In the genomic region with DNA sequence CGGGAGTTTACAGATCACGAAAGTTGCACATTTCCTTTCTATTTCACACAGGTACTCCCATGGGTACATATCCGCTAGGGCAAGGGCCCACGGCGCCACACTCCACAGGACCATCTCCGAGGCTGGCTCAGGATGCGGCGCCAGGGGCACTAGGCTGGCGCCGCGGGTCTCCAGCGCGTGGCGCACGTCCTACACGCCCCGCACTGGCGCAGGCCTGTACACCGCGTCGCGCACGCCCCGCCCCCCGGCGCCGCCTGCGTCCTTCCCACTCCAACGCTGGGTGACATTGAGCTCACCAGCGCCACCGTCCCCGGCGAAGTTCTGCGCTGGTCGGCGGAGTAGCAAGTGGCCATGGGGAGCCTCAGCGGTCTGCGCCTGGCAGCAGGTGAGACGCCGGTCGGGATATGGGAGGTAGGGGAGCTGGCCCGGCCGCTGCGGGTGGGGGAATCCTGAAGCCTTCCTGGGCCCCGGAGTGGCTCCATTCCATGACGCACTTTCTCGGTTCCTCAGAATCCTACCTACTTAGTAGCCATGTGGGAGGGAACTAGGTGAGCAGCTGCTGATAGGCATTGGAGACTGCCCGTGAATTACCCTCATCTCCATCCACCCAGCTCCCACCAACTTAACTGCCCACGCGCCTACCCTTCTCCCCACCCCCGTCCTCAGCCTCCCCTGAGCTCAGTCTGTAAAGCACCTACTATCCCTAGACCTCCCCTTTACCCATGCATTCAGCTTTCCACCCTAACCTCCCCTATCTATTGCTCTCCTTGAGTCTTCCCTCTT, we compare ENCODE assay signal across 8 cellular contexts. TPM values are rescaled to one million over a fixed set of nuclear protein-coding genes. Genes with fewer than 3 reads are reported as not detected.
DNase-seq lines count a peak whose midpoint lies in the region; ATAC-seq and TF ChIP-seq lines count a peak whose summit lies in the region.

A gene with protein sequence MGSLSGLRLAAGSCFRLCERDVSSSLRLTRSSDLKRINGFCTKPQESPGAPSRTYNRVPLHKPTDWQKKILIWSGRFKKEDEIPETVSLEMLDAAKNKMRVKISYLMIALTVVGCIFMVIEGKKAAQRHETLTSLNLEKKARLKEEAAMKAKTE (plus strand): TSS at position 268 of the 783 bp plus-strand sequence. CDS start 84 bp downstream, at position 352.

- ATAC-seq in GM21528 (IDR thresholded peaks at IDR 0.05; ENCODE audit: low FRiP score, unreplicated experiment): peak; percentile 94
- peak; percentile 97 for ATAC-seq in IMR-90 (ENCODE audit: low read depth)

- peak within 1 kb of the TSS; percentile 94 to 100 for H4K8ac ChIP-seq in IMR-90 (ENCODE audit: low read depth in 2 of 2, low read length in 2 of 2)

- H3K79me1 ChIP-seq in IMR-90 (ENCODE audit: low read depth in 1 of 2, low read length in 2 of 2): peaks cover 5 to 27% of the 10 kb centered on the region in 2 experiments; a peak in 3 of 4 replicates

- H3K18ac ChIP-seq in IMR-90 (ENCODE audit: low read depth, low read length): peak within 1 kb of the TSS; percentile 95

- peak within 1 kb of the TSS; percentile 94 for H3K14ac ChIP-seq in IMR-90 (replicated peaks; ENCODE audit: low read depth, low read length)

- H4K5ac ChIP-seq in IMR-90 (ENCODE audit: low read depth, low read length): peak within 1 kb of the TSS; percentile 100

- POLR2A ChIA-PET in IMR-90 (lab: Charles Lee; ENCODE audit: unreplicated experiment) (interaction anchor here (0.9 kb wide), 1 partner anchor 9 kb away, joined by 5 read pairs; no protein-coding TSS in a partner anchor), OCI-LY7 (lab: Charles Lee) (interaction anchor here (0.5 to 4.1 kb wide), 21 partner anchors 9 to 580 kb away, joined by 3 to 44 read pairs (median 4); a partner anchor contains a TSS)

- intact Hi-C loops in IMR-90 (cut with micrococcal nuclease) (no loop called here), OCI-LY7 (cut with micrococcal nuclease; ENCODE audit: unreplicated experiment) (loop anchor here (1.0 to 10.0 kb wide), 5 partner anchors 32 to 838 kb away; a partner anchor contains a TSS)

- WGBS in IMR-90 (ENCODE audit: extremely low coverage in 2 of 2, insufficient read length in 1 of 2), 2 experiments: 1% methylated on average over 22 of the region's 51 CpGs; no CpG with 5 or more reads in 1 of the 2 experiments

- H3K9me1 ChIP-seq in IMR-90 (ENCODE audit: insufficient read depth, low read length): peaks cover 3% of the 10 kb centered on the region; the same call in 1 of the 2 replicates

- CTCF ChIA-PET in IMR-90 (lab: Yijun Ruan, JAX): interaction anchor here (0.6 to 2.1 kb wide), 7 partner anchors 9 to 280 kb away, joined by 3 to 14 read pairs (median 3); no protein-coding TSS in a partner anchor
- CTCF ChIA-PET in OCI-LY7 (lab: Charles Lee; ENCODE audit: unreplicated experiment): interaction anchor here (1.0 to 1.3 kb wide), 6 partner anchors 9 to 838 kb away, joined by 3 to 8 read pairs (median 4); a partner anchor contains a TSS

- dilution Hi-C loops in IMR-90 (cut with HindIII; ENCODE audit: low sequenced_read_pairs, unreplicated experiment): no loop called here

- peak within 1 kb of the TSS; percentile 87 for H3K56ac ChIP-seq in IMR-90 (ENCODE audit: extremely low read depth, insufficient read depth, low read length)

- peak within 1 kb of the TSS; percentile 71; the same call in 2 of the 3 replicates for H2BK15ac ChIP-seq in IMR-90 (ENCODE audit: low read depth, low read length)

- H3K27me3 ChIP-seq in IMR-90 (ENCODE audit: control insufficient read depth, insufficient read depth, low read length): no peaks in the 10 kb centered on the region

- H3K4me3 ChIP-seq in IMR-90 (ENCODE audit: insufficient read depth, low read depth, low read length) (peak within 1 kb of the TSS; percentile 92), OCI-LY7 (ENCODE audit: low read depth, low read length, poor library complexity, severe bottlenecking) (peak within 1 kb of the TSS; percentile 83), epithelial cell of esophagus (ENCODE audit: low read length) (peak within 1 kb of the TSS; percentile 89)

- in situ Hi-C loops in IMR-90 (cut with MboI; ENCODE audit: low sequenced_read_pairs): no loop called here

- peaks cover 61% of the 10 kb centered on the region for H3K79me2 ChIP-seq in OCI-LY7 (ENCODE audit: insufficient read depth, low read depth, low read length)

- H2AFZ ChIP-seq in IMR-90 (replicated peaks; ENCODE audit: low read length, poor library complexity) (peak within 1 kb of the TSS; percentile 98), OCI-LY7 (ENCODE audit: low read length) (peak within 1 kb of the TSS; percentile 91)

- peak within 1 kb of the TSS; percentile 93 for H2BK5ac ChIP-seq in IMR-90 (ENCODE audit: low read depth, low read length, poor library complexity, severe bottlenecking)

- peak within 1 kb of the TSS; percentile 91 for H2AK9ac ChIP-seq in IMR-90 (replicated peaks; ENCODE audit: low read depth, low read length, poor library complexity)

- peak within 1 kb of the TSS; percentile 90 for H2AK5ac ChIP-seq in IMR-90 (ENCODE audit: low read depth, low read length)

- H3K27ac ChIP-seq in IMR-90 (ENCODE audit: insufficient read depth, low read length): peak within 1 kb of the TSS; percentile 95
- peak within 1 kb of the TSS; percentile 74 for H3K27ac ChIP-seq in OCI-LY7 (ENCODE audit: low read depth, low read length, poor library complexity, severe bottlenecking)

- H4K20me1 ChIP-seq in IMR-90 (ENCODE audit: insufficient read depth, low read length) (no peaks in the 10 kb centered on the region), OCI-LY7 (ENCODE audit: insufficient read depth, low read length) (peaks cover 4% of the 10 kb centered on the region; the same call in 1 of the 2 replicates)

- BruUV-seq in IMR-90 (replicated peaks; lab: Mats Ljungman, UMichigan) (no TSS peak), OCI-LY7 (replicated peaks; lab: Mats Ljungman, UMichigan) (no TSS peak)

- TF ChIP-seq POLR2A in IMR-90 (IDR thresholded peaks at IDR 0.05; ENCODE audit: low read depth, low read length): peak; percentile 75; the same call in 1 of the 2 replicates

- peak within 1 kb of the TSS; percentile 93 for H3K4ac ChIP-seq in IMR-90 (ENCODE audit: low read depth, low read length)

- no peaks in the 10 kb centered on the region for H3K9me2 ChIP-seq in OCI-LY7 (ENCODE audit: insufficient read depth, low read length)

- DNase-seq in DMS114 treated with DMSO at 0.1 percent for 48 hours (lab: John Stamatoyannopoulos, UW; ENCODE audit: unreplicated experiment): peak; percentile 79
- peak; percentile 80 for DNase-seq in IMR-90
- peak; percentile 96 for DNase-seq in OCI-LY7 (ENCODE audit: low spot score)
- DNase-seq in activated T-cell treated with anti-CD3 and anti-CD28 coated beads for 24 hours (ENCODE audit: low read depth): peak; percentile 88
- DNase-seq in epithelial cell of esophagus (ENCODE audit: low read depth): peak; percentile 94
- DNase-seq in mucosa of gallbladder (ENCODE audit: low spot score): peak; percentile 95
- DNase-seq in stimulated activated CD8-positive, alpha-beta memory T cell treated with anti-CD3 and anti-CD28 coated beads, Interleukin-4, amount 100 ng/mL, for 48 hours: peak; percentile 95

- peak within 1 kb of the TSS; percentile 90 for H4K91ac ChIP-seq in IMR-90 (ENCODE audit: insufficient read depth, low read depth, low read length)

- peak; percentile 23; the same call in 1 of the 2 replicates for TF ChIP-seq RAD21 in IMR-90 (IDR thresholded peaks at IDR 0.05; ENCODE audit: low read length)

- peak within 1 kb of the TSS; percentile 95 for H3K9ac ChIP-seq in IMR-90 (ENCODE audit: low read depth, low read length)

- H3K4me1 ChIP-seq in IMR-90 (ENCODE audit: control insufficient read depth, insufficient read depth, low read length) (no peaks in the 10 kb centered on the region), OCI-LY7 (ENCODE audit: insufficient read depth, low read length, poor library complexity, severe bottlenecking) (peaks cover 47% of the 10 kb centered on the region)

- H3K23ac ChIP-seq in IMR-90 (ENCODE audit: low read depth, low read length): peak within 1 kb of the TSS; percentile 84

- H3K4me2 ChIP-seq in IMR-90 (ENCODE audit: low read depth, low read length): peak within 1 kb of the TSS; percentile 99
- H3K4me2 ChIP-seq in OCI-LY7 (ENCODE audit: low read length): peak within 1 kb of the TSS; percentile 98

- TF ChIP-seq CTCF in IMR-90 (conservative IDR thresholded peaks at IDR 0.05; ENCODE audit: low read depth, low read length) (peak; percentile 55), OCI-LY7 (conservative IDR thresholded peaks at IDR 0.05; ENCODE audit: low read length) (peak; percentile 80), epithelial cell of esophagus (IDR thresholded peaks at IDR 0.05; ENCODE audit: insufficient read depth, low read depth, low read length, missing control alignments) (peak; percentile 49)

- H3K9me3 ChIP-seq in IMR-90 (ENCODE audit: control insufficient read depth, insufficient read depth, low read length) (no peaks in the 10 kb centered on the region), OCI-LY7 (ENCODE audit: low read length) (no peaks in the 10 kb centered on the region)

- H2BK20ac ChIP-seq in IMR-90 (ENCODE audit: low read depth, low read length): no peak within 1 kb of the TSS

- peak within 1 kb of the TSS; percentile 49; the same call in 1 of the 2 replicates for H2BK120ac ChIP-seq in IMR-90 (ENCODE audit: low read depth, low read length)

- H3K36me3 ChIP-seq in IMR-90 (ENCODE audit: control insufficient read depth, insufficient read depth, low read length) (no peaks in the 10 kb centered on the region), OCI-LY7 (ENCODE audit: insufficient read depth, low read length) (peaks cover 39% of the 10 kb centered on the region)

TF ChIP-seq in IMR-90, 13 proteins besides CTCF, POLR2A, EP300 and RAD21:
- TF ChIP-seq MAZ (IDR thresholded peaks at IDR 0.05; ENCODE audit: borderline replicate concordance, low read depth, low read length): peak; percentile 80; the same call in 1 of the 2 replicates
- no peak for TF ChIP-seq CEBPB (IDR thresholded peaks at IDR 0.05; ENCODE audit: low read depth, low read length)
- TF ChIP-seq RCOR1 (IDR thresholded peaks at IDR 0.05; ENCODE audit: insufficient replicate concordance, low read length): no peak
- peak; percentile 82; the same call in 1 of the 2 replicates for TF ChIP-seq MXI1 (IDR thresholded peaks at IDR 0.05; ENCODE audit: borderline replicate concordance, low read depth, low read length)

RNA-seq across cellular contexts. Expression of the gene that starts here (rescaled TPM):
- total RNA-seq in IMR-90 (2012; rRNA removed) (28.9 and 33.9 TPM in 2 replicates), OCI-LY7 (2022) (36.0 and 61.1 TPM in 2 replicates), mucosa of gallbladder (83.0 TPM)
- 66.5 and 66.8 TPM in 2 replicates for polyA plus RNA-seq in IMR-90 (2012; rRNA removed)
- polyA plus RNA-seq in IMR-90 (2012; cell fraction: cytosol; rRNA removed): 26.0 and 29.3 TPM in 2 replicates
- polyA plus RNA-seq in IMR-90 (2012; cell fraction: nucleus; rRNA removed; ENCODE audit: low replicate concordance): 4.2 and 32.5 TPM in 2 replicates
- 27.9 and 43.2 TPM in 2 replicates for total RNA-seq in OCI-LY7 (2014; rRNA removed; shearing (Covaris generic))

Comparison
In these comparisons a context has a peak if more than half of its experiments do, and no peak if none do; other contexts are left out.
1. Peak in every context shown above with its lines: DNase-seq, ATAC-seq, H3K4me3 ChIP-seq and H3K27ac ChIP-seq.